8 cellular contexts compared by ENCODE assay signal in the genomic region with DNA sequence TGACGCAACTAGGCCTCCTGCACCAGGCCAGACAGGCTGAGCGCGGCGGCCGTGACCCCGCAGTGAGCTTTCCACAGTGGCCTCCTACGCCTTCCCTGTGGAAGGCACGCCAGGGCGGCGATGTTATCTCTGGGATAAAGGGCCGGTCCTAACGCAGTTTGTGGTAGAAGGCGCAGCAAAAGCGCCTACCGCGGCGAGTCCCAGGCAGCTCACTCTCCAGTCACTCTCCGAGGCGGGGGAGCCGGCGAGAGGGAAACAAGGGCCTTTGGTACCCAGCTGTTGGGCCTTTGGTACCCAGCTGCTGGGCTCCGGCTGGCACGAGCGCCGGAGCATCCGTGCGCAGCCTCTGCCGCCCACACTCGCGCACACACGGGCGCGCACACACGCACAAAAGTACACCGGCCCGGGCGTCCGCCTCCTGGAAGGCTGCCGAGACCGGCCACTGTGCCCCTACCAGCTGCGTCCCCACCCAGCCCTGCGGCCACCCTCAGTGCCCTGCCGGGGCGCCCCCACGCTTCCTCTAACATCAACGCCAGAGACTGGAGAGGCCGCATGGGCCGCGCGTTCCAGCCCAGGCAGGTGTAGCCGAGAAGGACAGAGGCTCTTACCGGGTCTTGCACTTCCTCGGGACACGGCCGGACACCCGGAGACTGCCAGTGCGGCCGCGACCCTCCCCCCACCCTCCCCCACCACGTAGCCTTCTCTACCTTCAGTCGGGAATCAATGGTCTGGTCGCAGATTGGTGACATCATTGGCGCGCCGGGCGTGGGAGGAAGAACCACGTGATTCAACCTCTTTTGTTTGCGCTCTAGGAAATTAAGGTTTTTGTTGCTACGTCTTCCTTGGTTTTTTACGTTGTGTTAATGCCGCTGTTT. TPM values are rescaled to one million over a fixed set of nuclear protein-coding genes. Genes with fewer than 3 reads are reported as not detected.
DNase-seq lines count a peak whose midpoint lies in the region; ATAC-seq and TF ChIP-seq lines count a peak whose summit lies in the region.

No MANE protein-coding gene starts in this region.

- ATAC-seq in GM19455 (IDR thresholded peaks at IDR 0.05; ENCODE audit: unreplicated experiment), result peak; percentile 53
- peak; percentile 74 for ATAC-seq in PC-3

- peak overlapping the region; percentile 88 for H3K4me3 ChIP-seq in Jurkat, Clone E6-1 (ENCODE audit: low read length)
- peak overlapping the region; percentile 94 for H3K4me3 ChIP-seq in PC-3 (ENCODE audit: low read length)

- POLR2A ChIA-PET in PC-3 (lab: Charles Lee; ENCODE audit: unreplicated experiment), result interaction anchor here (0.6 kb wide), 1 partner anchor 24 kb away, joined by 7 read pairs; no protein-coding TSS in a partner anchor

- H3K9me3 ChIP-seq in PC-3 (ENCODE audit: low read length), result no peaks in the 10 kb centered on the region

- no TSS peak for BruUV-seq in PC-3 (replicated peaks; lab: Mats Ljungman, UMichigan)

- H3K27me3 ChIP-seq in PC-3 (ENCODE audit: low read length), result peaks cover 14% of the 10 kb centered on the region

- peaks cover 56% of the 10 kb centered on the region for H3K79me2 ChIP-seq in PC-3 (ENCODE audit: low read length)

- H3F3A ChIP-seq in PC-3 (ENCODE audit: low read length, unreplicated experiment), result no peaks in the 10 kb centered on the region

- H3K36me3 ChIP-seq in PC-3 (ENCODE audit: low read depth, low read length), result peaks cover 3% of the 10 kb centered on the region; the same call in 1 of the 2 replicates

- peak; percentile 62 for TF ChIP-seq POLR2A in erythroblast (IDR thresholded peaks at IDR 0.05; ENCODE audit: low read length)

- peak overlapping the region; percentile 88 for H3K9ac ChIP-seq in PC-3 (ENCODE audit: low read length)

- peak; percentile 13; the same call in 1 of the 2 replicates for TF ChIP-seq CTCF in PC-3 (conservative IDR thresholded peaks at IDR 0.05; ENCODE audit: low read depth, low read length)

- H3K4me1 ChIP-seq in PC-3 (ENCODE audit: insufficient read depth, low read length), result peaks cover 11% of the 10 kb centered on the region

- peak; percentile 28 to 86 (median 78) for DNase-seq in C1 segment of cervical spinal cord (lab: John Stamatoyannopoulos, UW)
- peak; percentile 88 for DNase-seq in Jurkat, Clone E6-1 (ENCODE audit: low read depth, low spot score)
- DNase-seq in PC-3, result peak; percentile 96
- DNase-seq in activated T-cell treated with anti-CD3 and anti-CD28 coated beads, Interleukin-2, amount 50 U/mL, for 1 hour, result peak; percentile 93
- peak; percentile 91 to 93 for DNase-seq in erythroblast (lab: John Stamatoyannopoulos, UW)
- peak; percentile 93 for DNase-seq in mucosa of gallbladder (ENCODE audit: low spot score)
- DNase-seq in stimulated activated CD8-positive, alpha-beta memory T cell treated with anti-CD3 and anti-CD28 coated beads, Interleukin-2, amount 100 ng/mL, for 48 hours (ENCODE audit: low read depth in 2 of 2), result peak; percentile 86 to 90

- no peaks in the 10 kb centered on the region for H3K9me2 ChIP-seq in PC-3 (replicated peaks; ENCODE audit: low read length)

- peaks cover 14% of the 10 kb centered on the region; the same call in 1 of the 2 replicates for H4K20me1 ChIP-seq in PC-3 (ENCODE audit: low read length)

- CTCF ChIA-PET in PC-3 (lab: Charles Lee), result no interaction called here

- H3K27ac ChIP-seq in PC-3 (ENCODE audit: low read length), result peak overlapping the region; percentile 51

- H2AFZ ChIP-seq in PC-3 (ENCODE audit: low read length), result peak overlapping the region; percentile 95

- H3K4me2 ChIP-seq in PC-3 (ENCODE audit: low read length), result peak overlapping the region; percentile 83

- intact Hi-C loops in PC-3 (cut with micrococcal nuclease), result no loop called here

RNA-seq across cellular contexts. Expression of a gene that starts 19.5 kb away (rescaled TPM):
- polyA plus RNA-seq in Jurkat, Clone E6-1 (2012; ENCODE audit: insufficient read depth, insufficient read length), result 85.5 TPM
- total RNA-seq in PC-3 (2014; rRNA removed) (129 and 136 TPM in 2 replicates), mucosa of gallbladder (146 TPM)

RNA-seq across cellular contexts. Expression of a gene that starts 59.9 kb away (rescaled TPM):
- not detected for polyA plus RNA-seq in Jurkat, Clone E6-1 (2012; ENCODE audit: insufficient read depth, insufficient read length)
- total RNA-seq in PC-3 (2014; rRNA removed), result not detected in 2 replicates
- total RNA-seq in mucosa of gallbladder, result 0.17 TPM

Comparison
In these comparisons a context has a peak if more than half of its experiments do, and no peak if none do; other contexts are left out.
1. Peak in every context shown above with its lines: DNase-seq, ATAC-seq, H3K4me3 ChIP-seq and H3K27ac ChIP-seq.